ENCODE assay signal across 11 cellular contexts in genomic region chr7:129906700-129907099, GRCh38. TPM values are rescaled to one million over a fixed set of nuclear protein-coding genes. Genes with fewer than 3 reads are reported as not detected.
DNase-seq lines count a peak whose midpoint lies in the region; ATAC-seq and TF ChIP-seq lines count a peak whose summit lies in the region.
"Had no signal": no experiment of that assay in that cellular context is flagged by ENCODE, and none has a peak within 500 bp of the region (broad histone marks: within the 10 kb centered on the region; RNA-seq: fewer than 3 reads in every experiment).

No MANE protein-coding gene starts in this region.

- H3K4me1 ChIP-seq in right lobe of liver: peaks cover 0 to 21% (median 5%) of the 10 kb centered on the region in 4 donors
- H3K4me1 ChIP-seq: BE2C had no signal

- DNase-seq in activated naive CD4-positive, alpha-beta T cell treated with anti-CD3 and anti-CD28 coated beads, Interleukin-2, amount 50 U/mL, for 16 hours: no peak
- DNase-seq in right lobe of liver (no peak), type B pancreatic cell (ENCODE audit: extremely low spot score, unreplicated experiment) (no peak), NCI-H2029 (lab: John Stamatoyannopoulos, UW) (no peak)
- DNase-seq: activated gamma-delta T cell, BE2C, NCI-H526 treated with DMSO at 0.1 percent for 48 hours had no signal

- H3K4me3 Mint-ChIP-seq in activated naive CD4-positive, alpha-beta T cell treated with anti-CD3 and anti-CD28 coated beads, Interleukin-2, amount 50 U/mL, for 24 hours: peak overlapping the region; percentile 49
- H3K4me3 Mint-ChIP-seq in brain (no peak overlapping the region), type B pancreatic cell (no peak overlapping the region)

- H3K36me3 ChIP-seq in right lobe of liver: no peaks in the 10 kb centered on the region
- H3K36me3 ChIP-seq: BE2C had no signal

- H3K9me3 ChIP-seq in right lobe of liver: no peaks in the 10 kb centered on the region
- H3K9me3 ChIP-seq: BE2C had no signal

- H3K27me3 Mint-ChIP-seq in activated naive CD4-positive, alpha-beta T cell treated with anti-CD3 and anti-CD28 coated beads, Interleukin-2, amount 50 U/mL, for 24 hours: no peaks in the 10 kb centered on the region
- H3K27me3 Mint-ChIP-seq in brain (no peaks in the 10 kb centered on the region), type B pancreatic cell (no peaks in the 10 kb centered on the region)

- intact Hi-C loops in right lobe of liver (cut with DNase I): no loop called here

- H3K4me1 Mint-ChIP-seq in activated naive CD4-positive, alpha-beta T cell treated with anti-CD3 and anti-CD28 coated beads, Interleukin-2, amount 50 U/mL, for 24 hours: peaks cover 95% of the 10 kb centered on the region
- H3K4me1 Mint-ChIP-seq in brain: peaks cover 54% of the 10 kb centered on the region
- H3K4me1 Mint-ChIP-seq in type B pancreatic cell (ENCODE audit: unreplicated experiment): peaks cover 23% of the 10 kb centered on the region

- peak overlapping the region in 1 of 3 donors; percentile 1 for H3K27ac ChIP-seq in right lobe of liver

- no peak for TF ChIP-seq CTCF in brain (conservative IDR thresholded peaks at IDR 0.05)
- TF ChIP-seq CTCF in right lobe of liver (IDR thresholded peaks at IDR 0.05): no peak
- no peak for TF ChIP-seq CTCF in type B pancreatic cell (conservative IDR thresholded peaks at IDR 0.05)

- H3K36me3 Mint-ChIP-seq in activated naive CD4-positive, alpha-beta T cell treated with anti-CD3 and anti-CD28 coated beads, Interleukin-2, amount 50 U/mL, for 24 hours: peaks cover 31% of the 10 kb centered on the region
- H3K36me3 Mint-ChIP-seq in brain: peaks cover 70% of the 10 kb centered on the region
- H3K36me3 Mint-ChIP-seq in type B pancreatic cell: peaks cover 45% of the 10 kb centered on the region

- H3K9me3 Mint-ChIP-seq in activated naive CD4-positive, alpha-beta T cell treated with anti-CD3 and anti-CD28 coated beads, Interleukin-2, amount 50 U/mL, for 24 hours: peaks cover 5% of the 10 kb centered on the region
- no peaks in the 10 kb centered on the region for H3K9me3 Mint-ChIP-seq in brain
- H3K9me3 Mint-ChIP-seq in type B pancreatic cell: peaks cover 4% of the 10 kb centered on the region

- no peaks in the 10 kb centered on the region for H3K27me3 ChIP-seq in right lobe of liver
- H3K27me3 ChIP-seq: BE2C had no signal

- TF ChIP-seq POLR2A in right lobe of liver (IDR thresholded peaks at IDR 0.05): no peak

- ATAC-seq in right lobe of liver: peak; percentile 66 to 85 (median 79)
- ATAC-seq in GM21515 (IDR thresholded peaks at IDR 0.05; ENCODE audit: unreplicated experiment): no peak
- no peak for ATAC-seq in HG03196 (IDR thresholded peaks at IDR 0.05; ENCODE audit: unreplicated experiment)

- peak overlapping the region; percentile 85 for H3K27ac Mint-ChIP-seq in activated naive CD4-positive, alpha-beta T cell treated with anti-CD3 and anti-CD28 coated beads, Interleukin-2, amount 50 U/mL, for 24 hours
- H3K27ac Mint-ChIP-seq in brain: peak overlapping the region in 4 of 5 experiments; percentile 0 to 70 (median 21)
- H3K27ac Mint-ChIP-seq in type B pancreatic cell: peak overlapping the region; percentile 18

- 38% methylated on average over 5 of the region's 5 CpGs for WGBS in right lobe of liver (ENCODE audit: insufficient coverage, low coverage, low lambda C conversion rate, missing lambda C conversion rate)

- no peak overlapping the region for H3K4me3 ChIP-seq in right lobe of liver

RNA-seq across cellular contexts. Expression of gene UBE2H, which starts 46.1 kb away (rescaled TPM):
- polyA plus RNA-seq in brain (ENCODE audit: insufficient read depth, low read depth, low replicate concordance): 56.5 TPM
- total RNA-seq in right lobe of liver (10 to 100 TPM; 27.4 to 47.0 (median 35.6) TPM), type B pancreatic cell (ENCODE audit: low replicate concordance) (80.7 and 141 TPM in 2 replicates)

Comparison
In these comparisons a context has a peak if more than half of its experiments do, and no peak if none do; other contexts are left out.
1. H3K27ac Mint-ChIP-seq: peak in every context shown above with its lines; median percentile 85 in activated naive CD4-positive, alpha-beta T cell treated with anti-CD3 and anti-CD28 coated beads, Interleukin-2, amount 50 U/mL, for 24 hours; 21 in brain; 18 in type B pancreatic cell.
2. ATAC-seq: peak in right lobe of liver (4 of 4); none in GM21515 (single experiment) and HG03196 (single experiment).